Comparison of ENCODE assay signal across 1 cellular context in the genomic region with DNA sequence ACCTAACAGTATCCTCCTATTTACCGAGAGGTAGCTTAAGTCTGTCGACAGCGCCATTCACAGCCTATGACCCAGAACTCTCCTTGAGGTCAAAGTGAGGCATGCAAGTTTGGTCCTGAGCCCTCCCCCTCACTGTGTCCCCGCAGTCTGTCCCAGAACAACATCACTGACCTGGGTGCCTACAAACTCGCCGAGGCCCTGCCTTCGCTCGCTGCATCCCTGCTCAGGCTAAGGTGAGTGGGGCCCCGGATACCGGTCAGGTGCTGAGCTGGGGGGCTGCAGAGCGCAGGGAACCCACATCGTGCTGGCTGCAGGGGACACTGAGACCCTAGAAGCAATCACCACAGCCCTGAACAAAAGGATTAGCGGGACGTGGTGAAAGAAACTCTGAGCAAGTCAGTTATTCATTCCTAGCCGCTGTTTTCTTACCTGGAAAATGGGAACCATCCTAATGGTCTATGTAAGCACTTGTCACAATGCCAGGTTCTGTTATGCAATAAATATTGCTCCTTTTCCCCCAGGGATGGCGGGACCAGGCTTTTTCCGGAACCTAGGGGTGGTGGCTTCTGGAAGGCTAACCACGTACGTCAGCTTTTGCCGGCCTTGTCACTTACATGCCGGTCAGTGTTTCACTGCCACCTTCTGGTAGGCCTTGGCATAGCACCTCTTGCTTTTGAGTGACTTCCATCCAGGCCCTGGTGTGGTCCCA.
TF ChIP-seq lines count a peak whose summit lies in the region.

No MANE protein-coding gene starts in this region.

TF ChIP-seq in HepG2, 621 proteins besides CTCF, POLR2A, EP300 and RAD21 (continued from another document and continues in another):
- TF ChIP-seq, protein P1, sequence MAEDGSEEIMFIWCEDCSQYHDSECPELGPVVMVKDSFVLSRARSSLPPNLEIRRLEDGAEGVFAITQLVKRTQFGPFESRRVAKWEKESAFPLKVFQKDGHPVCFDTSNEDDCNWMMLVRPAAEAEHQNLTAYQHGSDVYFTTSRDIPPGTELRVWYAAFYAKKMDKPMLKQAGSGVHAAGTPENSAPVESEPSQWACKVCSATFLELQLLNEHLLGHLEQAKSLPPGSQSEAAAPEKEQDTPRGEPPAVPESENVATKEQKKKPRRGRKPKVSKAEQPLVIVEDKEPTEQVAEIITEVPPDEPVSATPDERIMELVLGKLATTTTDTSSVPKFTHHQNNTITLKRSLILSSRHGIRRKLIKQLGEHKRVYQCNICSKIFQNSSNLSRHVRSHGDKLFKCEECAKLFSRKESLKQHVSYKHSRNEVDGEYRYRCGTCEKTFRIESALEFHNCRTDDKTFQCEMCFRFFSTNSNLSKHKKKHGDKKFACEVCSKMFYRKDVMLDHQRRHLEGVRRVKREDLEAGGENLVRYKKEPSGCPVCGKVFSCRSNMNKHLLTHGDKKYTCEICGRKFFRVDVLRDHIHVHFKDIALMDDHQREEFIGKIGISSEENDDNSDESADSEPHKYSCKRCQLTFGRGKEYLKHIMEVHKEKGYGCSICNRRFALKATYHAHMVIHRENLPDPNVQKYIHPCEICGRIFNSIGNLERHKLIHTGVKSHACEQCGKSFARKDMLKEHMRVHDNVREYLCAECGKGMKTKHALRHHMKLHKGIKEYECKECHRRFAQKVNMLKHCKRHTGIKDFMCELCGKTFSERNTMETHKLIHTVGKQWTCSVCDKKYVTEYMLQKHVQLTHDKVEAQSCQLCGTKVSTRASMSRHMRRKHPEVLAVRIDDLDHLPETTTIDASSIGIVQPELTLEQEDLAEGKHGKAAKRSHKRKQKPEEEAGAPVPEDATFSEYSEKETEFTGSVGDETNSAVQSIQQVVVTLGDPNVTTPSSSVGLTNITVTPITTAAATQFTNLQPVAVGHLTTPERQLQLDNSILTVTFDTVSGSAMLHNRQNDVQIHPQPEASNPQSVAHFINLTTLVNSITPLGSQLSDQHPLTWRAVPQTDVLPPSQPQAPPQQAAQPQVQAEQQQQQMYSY (CRISPR knock-in tag; IDR thresholded peaks at IDR 0.05), result no peak
- TF ChIP-seq, protein P2, sequence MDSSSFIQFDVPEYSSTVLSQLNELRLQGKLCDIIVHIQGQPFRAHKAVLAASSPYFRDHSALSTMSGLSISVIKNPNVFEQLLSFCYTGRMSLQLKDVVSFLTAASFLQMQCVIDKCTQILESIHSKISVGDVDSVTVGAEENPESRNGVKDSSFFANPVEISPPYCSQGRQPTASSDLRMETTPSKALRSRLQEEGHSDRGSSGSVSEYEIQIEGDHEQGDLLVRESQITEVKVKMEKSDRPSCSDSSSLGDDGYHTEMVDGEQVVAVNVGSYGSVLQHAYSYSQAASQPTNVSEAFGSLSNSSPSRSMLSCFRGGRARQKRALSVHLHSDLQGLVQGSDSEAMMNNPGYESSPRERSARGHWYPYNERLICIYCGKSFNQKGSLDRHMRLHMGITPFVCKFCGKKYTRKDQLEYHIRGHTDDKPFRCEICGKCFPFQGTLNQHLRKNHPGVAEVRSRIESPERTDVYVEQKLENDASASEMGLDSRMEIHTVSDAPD (CRISPR knock-in tag; IDR thresholded peaks at IDR 0.05), result no peak
- TF ChIP-seq ZNF768 (CRISPR knock-in tag; IDR thresholded peaks at IDR 0.05), result no peak; the same call in 1 of the 2 replicates
- no peak for TF ChIP-seq KDM5A (IDR thresholded peaks at IDR 0.05; ENCODE audit: borderline replicate concordance, low read length)
- no peak for TF ChIP-seq MIER3 (CRISPR knock-in tag; IDR thresholded peaks at IDR 0.05; ENCODE audit: borderline replicate concordance)
- TF ChIP-seq, protein P3, sequence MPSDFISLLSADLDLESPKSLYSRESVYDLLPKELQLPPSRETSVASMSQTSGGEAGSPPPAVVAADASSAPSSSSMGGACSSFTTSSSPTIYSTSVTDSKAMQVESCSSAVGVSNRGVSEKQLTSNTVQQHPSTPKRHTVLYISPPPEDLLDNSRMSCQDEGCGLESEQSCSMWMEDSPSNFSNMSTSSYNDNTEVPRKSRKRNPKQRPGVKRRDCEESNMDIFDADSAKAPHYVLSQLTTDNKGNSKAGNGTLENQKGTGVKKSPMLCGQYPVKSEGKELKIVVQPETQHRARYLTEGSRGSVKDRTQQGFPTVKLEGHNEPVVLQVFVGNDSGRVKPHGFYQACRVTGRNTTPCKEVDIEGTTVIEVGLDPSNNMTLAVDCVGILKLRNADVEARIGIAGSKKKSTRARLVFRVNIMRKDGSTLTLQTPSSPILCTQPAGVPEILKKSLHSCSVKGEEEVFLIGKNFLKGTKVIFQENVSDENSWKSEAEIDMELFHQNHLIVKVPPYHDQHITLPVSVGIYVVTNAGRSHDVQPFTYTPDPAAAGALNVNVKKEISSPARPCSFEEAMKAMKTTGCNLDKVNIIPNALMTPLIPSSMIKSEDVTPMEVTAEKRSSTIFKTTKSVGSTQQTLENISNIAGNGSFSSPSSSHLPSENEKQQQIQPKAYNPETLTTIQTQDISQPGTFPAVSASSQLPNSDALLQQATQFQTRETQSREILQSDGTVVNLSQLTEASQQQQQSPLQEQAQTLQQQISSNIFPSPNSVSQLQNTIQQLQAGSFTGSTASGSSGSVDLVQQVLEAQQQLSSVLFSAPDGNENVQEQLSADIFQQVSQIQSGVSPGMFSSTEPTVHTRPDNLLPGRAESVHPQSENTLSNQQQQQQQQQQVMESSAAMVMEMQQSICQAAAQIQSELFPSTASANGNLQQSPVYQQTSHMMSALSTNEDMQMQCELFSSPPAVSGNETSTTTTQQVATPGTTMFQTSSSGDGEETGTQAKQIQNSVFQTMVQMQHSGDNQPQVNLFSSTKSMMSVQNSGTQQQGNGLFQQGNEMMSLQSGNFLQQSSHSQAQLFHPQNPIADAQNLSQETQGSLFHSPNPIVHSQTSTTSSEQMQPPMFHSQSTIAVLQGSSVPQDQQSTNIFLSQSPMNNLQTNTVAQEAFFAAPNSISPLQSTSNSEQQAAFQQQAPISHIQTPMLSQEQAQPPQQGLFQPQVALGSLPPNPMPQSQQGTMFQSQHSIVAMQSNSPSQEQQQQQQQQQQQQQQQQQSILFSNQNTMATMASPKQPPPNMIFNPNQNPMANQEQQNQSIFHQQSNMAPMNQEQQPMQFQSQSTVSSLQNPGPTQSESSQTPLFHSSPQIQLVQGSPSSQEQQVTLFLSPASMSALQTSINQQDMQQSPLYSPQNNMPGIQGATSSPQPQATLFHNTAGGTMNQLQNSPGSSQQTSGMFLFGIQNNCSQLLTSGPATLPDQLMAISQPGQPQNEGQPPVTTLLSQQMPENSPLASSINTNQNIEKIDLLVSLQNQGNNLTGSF (CRISPR knock-in tag; IDR thresholded peaks at IDR 0.05), result 0 out of 2 replicates have a peak, but pooled peaks have one; percentile 42
- TF ChIP-seq, protein P4, sequence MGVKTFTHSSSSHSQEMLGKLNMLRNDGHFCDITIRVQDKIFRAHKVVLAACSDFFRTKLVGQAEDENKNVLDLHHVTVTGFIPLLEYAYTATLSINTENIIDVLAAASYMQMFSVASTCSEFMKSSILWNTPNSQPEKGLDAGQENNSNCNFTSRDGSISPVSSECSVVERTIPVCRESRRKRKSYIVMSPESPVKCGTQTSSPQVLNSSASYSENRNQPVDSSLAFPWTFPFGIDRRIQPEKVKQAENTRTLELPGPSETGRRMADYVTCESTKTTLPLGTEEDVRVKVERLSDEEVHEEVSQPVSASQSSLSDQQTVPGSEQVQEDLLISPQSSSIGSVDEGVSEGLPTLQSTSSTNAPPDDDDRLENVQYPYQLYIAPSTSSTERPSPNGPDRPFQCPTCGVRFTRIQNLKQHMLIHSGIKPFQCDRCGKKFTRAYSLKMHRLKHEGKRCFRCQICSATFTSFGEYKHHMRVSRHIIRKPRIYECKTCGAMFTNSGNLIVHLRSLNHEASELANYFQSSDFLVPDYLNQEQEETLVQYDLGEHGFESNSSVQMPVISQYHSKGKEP (CRISPR knock-in tag; IDR thresholded peaks at IDR 0.05), result no peak
- TF ChIP-seq ERF (CRISPR knock-in tag; IDR thresholded peaks at IDR 0.05), result 0 out of 2 replicates have a peak, but pooled peaks have one; percentile 85
- TF ChIP-seq FIP1L1 (IDR thresholded peaks at IDR 0.05; ENCODE audit: borderline replicate concordance, insufficient read depth, low read depth, low read length), result no peak
- TF ChIP-seq PPARG (CRISPR knock-in tag; conservative IDR thresholded peaks at IDR 0.05), result no peak; the same call in 1 of the 2 replicates
- no peak for TF ChIP-seq ZNF678 (CRISPR knock-in tag; IDR thresholded peaks at IDR 0.05)
- TF ChIP-seq, protein P5, sequence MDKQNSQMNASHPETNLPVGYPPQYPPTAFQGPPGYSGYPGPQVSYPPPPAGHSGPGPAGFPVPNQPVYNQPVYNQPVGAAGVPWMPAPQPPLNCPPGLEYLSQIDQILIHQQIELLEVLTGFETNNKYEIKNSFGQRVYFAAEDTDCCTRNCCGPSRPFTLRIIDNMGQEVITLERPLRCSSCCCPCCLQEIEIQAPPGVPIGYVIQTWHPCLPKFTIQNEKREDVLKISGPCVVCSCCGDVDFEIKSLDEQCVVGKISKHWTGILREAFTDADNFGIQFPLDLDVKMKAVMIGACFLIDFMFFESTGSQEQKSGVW (CRISPR knock-in tag; IDR thresholded peaks at IDR 0.05; ENCODE audit: borderline replicate concordance), result no peak
- peak; percentile 98 for TF ChIP-seq STAG1 (CRISPR knock-in tag; IDR thresholded peaks at IDR 0.05)
- TF ChIP-seq POLR2AphosphoS5 (IDR thresholded peaks at IDR 0.05; ENCODE audit: low read depth, low read length), result no peak
- no peak for TF ChIP-seq ZNF33A (CRISPR knock-in tag; IDR thresholded peaks at IDR 0.05; ENCODE audit: borderline replicate concordance)
- TF ChIP-seq, protein P6, sequence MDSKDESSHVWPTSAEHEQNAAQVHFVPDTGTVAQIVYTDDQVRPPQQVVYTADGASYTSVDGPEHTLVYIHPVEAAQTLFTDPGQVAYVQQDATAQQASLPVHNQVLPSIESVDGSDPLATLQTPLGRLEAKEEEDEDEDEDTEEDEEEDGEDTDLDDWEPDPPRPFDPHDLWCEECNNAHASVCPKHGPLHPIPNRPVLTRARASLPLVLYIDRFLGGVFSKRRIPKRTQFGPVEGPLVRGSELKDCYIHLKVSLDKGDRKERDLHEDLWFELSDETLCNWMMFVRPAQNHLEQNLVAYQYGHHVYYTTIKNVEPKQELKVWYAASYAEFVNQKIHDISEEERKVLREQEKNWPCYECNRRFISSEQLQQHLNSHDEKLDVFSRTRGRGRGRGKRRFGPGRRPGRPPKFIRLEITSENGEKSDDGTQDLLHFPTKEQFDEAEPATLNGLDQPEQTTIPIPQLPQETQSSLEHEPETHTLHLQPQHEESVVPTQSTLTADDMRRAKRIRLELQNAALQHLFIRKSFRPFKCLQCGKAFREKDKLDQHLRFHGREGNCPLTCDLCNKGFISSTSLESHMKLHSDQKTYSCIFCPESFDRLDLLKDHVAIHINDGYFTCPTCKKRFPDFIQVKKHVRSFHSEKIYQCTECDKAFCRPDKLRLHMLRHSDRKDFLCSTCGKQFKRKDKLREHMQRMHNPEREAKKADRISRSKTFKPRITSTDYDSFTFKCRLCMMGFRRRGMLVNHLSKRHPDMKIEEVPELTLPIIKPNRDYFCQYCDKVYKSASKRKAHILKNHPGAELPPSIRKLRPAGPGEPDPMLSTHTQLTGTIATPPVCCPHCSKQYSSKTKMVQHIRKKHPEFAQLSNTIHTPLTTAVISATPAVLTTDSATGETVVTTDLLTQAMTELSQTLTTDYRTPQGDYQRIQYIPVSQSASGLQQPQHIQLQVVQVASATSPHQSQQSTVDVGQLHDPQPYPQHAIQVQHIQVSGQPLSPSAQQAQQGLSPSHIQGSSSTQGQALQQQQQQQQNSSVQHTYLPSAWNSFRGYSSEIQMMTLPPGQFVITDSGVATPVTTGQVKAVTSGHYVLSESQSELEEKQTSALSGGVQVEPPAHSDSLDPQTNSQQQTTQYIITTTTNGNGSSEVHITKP (CRISPR knock-in tag; IDR thresholded peaks at IDR 0.05; ENCODE audit: low read depth), result 0 out of 2 replicates have a peak, but pooled peaks have one; percentile 33
- peak; percentile 24; the same call in 1 of the 2 replicates for TF ChIP-seq BCL6 (CRISPR knock-in tag; IDR thresholded peaks at IDR 0.05)
- TF ChIP-seq, protein P7, sequence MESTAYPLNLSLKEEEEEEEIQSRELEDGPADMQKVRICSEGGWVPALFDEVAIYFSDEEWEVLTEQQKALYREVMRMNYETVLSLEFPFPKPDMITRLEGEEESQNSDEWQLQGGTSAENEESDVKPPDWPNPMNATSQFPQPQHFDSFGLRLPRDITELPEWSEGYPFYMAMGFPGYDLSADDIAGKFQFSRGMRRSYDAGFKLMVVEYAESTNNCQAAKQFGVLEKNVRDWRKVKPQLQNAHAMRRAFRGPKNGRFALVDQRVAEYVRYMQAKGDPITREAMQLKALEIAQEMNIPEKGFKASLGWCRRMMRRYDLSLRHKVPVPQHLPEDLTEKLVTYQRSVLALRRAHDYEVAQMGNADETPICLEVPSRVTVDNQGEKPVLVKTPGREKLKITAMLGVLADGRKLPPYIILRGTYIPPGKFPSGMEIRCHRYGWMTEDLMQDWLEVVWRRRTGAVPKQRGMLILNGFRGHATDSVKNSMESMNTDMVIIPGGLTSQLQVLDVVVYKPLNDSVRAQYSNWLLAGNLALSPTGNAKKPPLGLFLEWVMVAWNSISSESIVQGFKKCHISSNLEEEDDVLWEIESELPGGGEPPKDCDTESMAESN (CRISPR knock-in tag; conservative IDR thresholded peaks at IDR 0.05), result 0 out of 2 replicates have a peak, but pooled peaks have one; percentile 20
- TF ChIP-seq STAT5B (CRISPR knock-in tag; IDR thresholded peaks at IDR 0.05), result no peak
- TF ChIP-seq, protein P8, sequence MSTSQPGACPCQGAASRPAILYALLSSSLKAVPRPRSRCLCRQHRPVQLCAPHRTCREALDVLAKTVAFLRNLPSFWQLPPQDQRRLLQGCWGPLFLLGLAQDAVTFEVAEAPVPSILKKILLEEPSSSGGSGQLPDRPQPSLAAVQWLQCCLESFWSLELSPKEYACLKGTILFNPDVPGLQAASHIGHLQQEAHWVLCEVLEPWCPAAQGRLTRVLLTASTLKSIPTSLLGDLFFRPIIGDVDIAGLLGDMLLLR (CRISPR knock-in tag; IDR thresholded peaks at IDR 0.05), result 0 out of 2 replicates have a peak, but pooled peaks have one; percentile 55
- TF ChIP-seq ZNF274 (CRISPR knock-in tag; IDR thresholded peaks at IDR 0.05), result peak; percentile 78
- TF ChIP-seq, protein P9, sequence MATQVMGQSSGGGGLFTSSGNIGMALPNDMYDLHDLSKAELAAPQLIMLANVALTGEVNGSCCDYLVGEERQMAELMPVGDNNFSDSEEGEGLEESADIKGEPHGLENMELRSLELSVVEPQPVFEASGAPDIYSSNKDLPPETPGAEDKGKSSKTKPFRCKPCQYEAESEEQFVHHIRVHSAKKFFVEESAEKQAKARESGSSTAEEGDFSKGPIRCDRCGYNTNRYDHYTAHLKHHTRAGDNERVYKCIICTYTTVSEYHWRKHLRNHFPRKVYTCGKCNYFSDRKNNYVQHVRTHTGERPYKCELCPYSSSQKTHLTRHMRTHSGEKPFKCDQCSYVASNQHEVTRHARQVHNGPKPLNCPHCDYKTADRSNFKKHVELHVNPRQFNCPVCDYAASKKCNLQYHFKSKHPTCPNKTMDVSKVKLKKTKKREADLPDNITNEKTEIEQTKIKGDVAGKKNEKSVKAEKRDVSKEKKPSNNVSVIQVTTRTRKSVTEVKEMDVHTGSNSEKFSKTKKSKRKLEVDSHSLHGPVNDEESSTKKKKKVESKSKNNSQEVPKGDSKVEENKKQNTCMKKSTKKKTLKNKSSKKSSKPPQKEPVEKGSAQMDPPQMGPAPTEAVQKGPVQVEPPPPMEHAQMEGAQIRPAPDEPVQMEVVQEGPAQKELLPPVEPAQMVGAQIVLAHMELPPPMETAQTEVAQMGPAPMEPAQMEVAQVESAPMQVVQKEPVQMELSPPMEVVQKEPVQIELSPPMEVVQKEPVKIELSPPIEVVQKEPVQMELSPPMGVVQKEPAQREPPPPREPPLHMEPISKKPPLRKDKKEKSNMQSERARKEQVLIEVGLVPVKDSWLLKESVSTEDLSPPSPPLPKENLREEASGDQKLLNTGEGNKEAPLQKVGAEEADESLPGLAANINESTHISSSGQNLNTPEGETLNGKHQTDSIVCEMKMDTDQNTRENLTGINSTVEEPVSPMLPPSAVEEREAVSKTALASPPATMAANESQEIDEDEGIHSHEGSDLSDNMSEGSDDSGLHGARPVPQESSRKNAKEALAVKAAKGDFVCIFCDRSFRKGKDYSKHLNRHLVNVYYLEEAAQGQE (IDR thresholded peaks at IDR 0.05; ENCODE audit: borderline replicate concordance in 1 of 2, low read depth in 1 of 2, low read length in 2 of 2), result no peak
- TF ChIP-seq PTBP1 (IDR thresholded peaks at IDR 0.05; ENCODE audit: low read depth, low read length, poor library complexity, severe bottlenecking), result no peak
- no peak for TF ChIP-seq HNRNPUL1 (IDR thresholded peaks at IDR 0.05; ENCODE audit: low read depth, low read length)
